1 cellular context compared by ENCODE assay signal in genomic region chr14:73771848-73772705, GRCh38.
A peak's percentile ranks its signal among the peaks of the same experiment; 100 is the strongest.
TF ChIP-seq lines count a peak whose summit lies in the region.

No MANE protein-coding gene starts in this region.

TF ChIP-seq in HepG2, 621 proteins besides CTCF, POLR2A, EP300 and RAD21 (continued from another document and continues in another):
- peak; percentile 71 for TF ChIP-seq ZBTB37 (CRISPR knock-in tag; IDR thresholded peaks at IDR 0.05)
- peak; percentile 57; the same call in 1 of the 2 replicates for TF ChIP-seq DPF2 (CRISPR knock-in tag; IDR thresholded peaks at IDR 0.05; ENCODE audit: borderline replicate concordance, low read depth)
- TF ChIP-seq FIP1L1 (IDR thresholded peaks at IDR 0.05; ENCODE audit: borderline replicate concordance, insufficient read depth, low read depth, low read length): no peak
- TF ChIP-seq ZNF7 (CRISPR knock-in tag; IDR thresholded peaks at IDR 0.05): no peak
- TF ChIP-seq SNAPC4 (CRISPR knock-in tag; IDR thresholded peaks at IDR 0.05): 0 out of 2 replicates have a peak, but pooled peaks have one; percentile 68
- no peak for TF ChIP-seq SRSF1 (optimal IDR thresholded peaks at IDR 0.05; ENCODE audit: low read depth, low read length)
- no peak for TF ChIP-seq TCF12 (IDR thresholded peaks at IDR 0.05)
- peak; percentile 88 for TF ChIP-seq TCF12 (CRISPR knock-in tag; IDR thresholded peaks at IDR 0.05)
- TF ChIP-seq ZNF550 (CRISPR knock-in tag; IDR thresholded peaks at IDR 0.05; ENCODE audit: borderline replicate concordance): no peak
- TF ChIP-seq SPEN (CRISPR knock-in tag; IDR thresholded peaks at IDR 0.05; ENCODE audit: low read depth): peak; percentile 85
- TF ChIP-seq GFI1 (CRISPR knock-in tag; IDR thresholded peaks at IDR 0.05; ENCODE audit: borderline replicate concordance): peak; percentile 78; the same call in 1 of the 2 replicates
- TF ChIP-seq BHLHE40 (IDR thresholded peaks at IDR 0.05; ENCODE audit: low read length): peak; percentile 99
- TF ChIP-seq TSC22D2 (CRISPR knock-in tag; IDR thresholded peaks at IDR 0.05; ENCODE audit: borderline replicate concordance): peak; percentile 93; the same call in 1 of the 2 replicates
- TF ChIP-seq ZNF20 (CRISPR knock-in tag; IDR thresholded peaks at IDR 0.05): no peak
- TF ChIP-seq ZNF280B (CRISPR knock-in tag; IDR thresholded peaks at IDR 0.05; ENCODE audit: borderline replicate concordance): peak; percentile 92; the same call in 1 of the 2 replicates
- peak; percentile 92; the same call in 1 of the 2 replicates for TF ChIP-seq HBP1 (CRISPR knock-in tag; IDR thresholded peaks at IDR 0.05; ENCODE audit: low read depth)
- no peak for TF ChIP-seq SMAD9 (CRISPR knock-in tag; IDR thresholded peaks at IDR 0.05)
- peak; percentile 69; the same call in 1 of the 2 replicates for TF ChIP-seq ZBTB8A (CRISPR knock-in tag; IDR thresholded peaks at IDR 0.05; ENCODE audit: borderline replicate concordance, low read depth)
- peak; percentile 85; the same call in 1 of the 2 replicates for TF ChIP-seq IRF9 (CRISPR knock-in tag; IDR thresholded peaks at IDR 0.05; ENCODE audit: borderline replicate concordance)
- peak; percentile 95 for TF ChIP-seq ARID5B (CRISPR knock-in tag; IDR thresholded peaks at IDR 0.05)
- TF ChIP-seq RNF219 (CRISPR knock-in tag; IDR thresholded peaks at IDR 0.05): 0 out of 2 replicates have a peak, but pooled peaks have one; percentile 59
- no peak for TF ChIP-seq ZNF34 (CRISPR knock-in tag; IDR thresholded peaks at IDR 0.05; ENCODE audit: borderline replicate concordance)
- TF ChIP-seq ELF3 (CRISPR knock-in tag; IDR thresholded peaks at IDR 0.05): peak; percentile 70
- peak; percentile 86 for TF ChIP-seq PAXIP1 (CRISPR knock-in tag; conservative IDR thresholded peaks at IDR 0.05)
- TF ChIP-seq FOXK2 (IDR thresholded peaks at IDR 0.05): no peak
- peak; percentile 57 for TF ChIP-seq ZNF263 (CRISPR knock-in tag; IDR thresholded peaks at IDR 0.05)
- no peak for TF ChIP-seq TRIM22 (IDR thresholded peaks at IDR 0.05)
- peak; percentile 88 for TF ChIP-seq GATAD2A (CRISPR knock-in tag; IDR thresholded peaks at IDR 0.05)
- no peak for TF ChIP-seq ZFP90 (CRISPR knock-in tag; IDR thresholded peaks at IDR 0.05; ENCODE audit: borderline replicate concordance)
- peak; percentile 53; the same call in 1 of the 2 replicates for TF ChIP-seq ZNF12 (CRISPR knock-in tag; IDR thresholded peaks at IDR 0.05)
- TF ChIP-seq MXD1 (CRISPR knock-in tag; IDR thresholded peaks at IDR 0.05): peak; percentile 73; the same call in 1 of the 2 replicates
- no peak for TF ChIP-seq TAF15 (IDR thresholded peaks at IDR 0.05; ENCODE audit: low read depth, low read length, poor library complexity, severe bottlenecking)
- TF ChIP-seq KDM2A (CRISPR knock-in tag; IDR thresholded peaks at IDR 0.05; ENCODE audit: borderline replicate concordance, low read depth): peak; percentile 88; the same call in 1 of the 2 replicates
